8 cellular contexts compared by ENCODE assay signal in the genomic region with DNA sequence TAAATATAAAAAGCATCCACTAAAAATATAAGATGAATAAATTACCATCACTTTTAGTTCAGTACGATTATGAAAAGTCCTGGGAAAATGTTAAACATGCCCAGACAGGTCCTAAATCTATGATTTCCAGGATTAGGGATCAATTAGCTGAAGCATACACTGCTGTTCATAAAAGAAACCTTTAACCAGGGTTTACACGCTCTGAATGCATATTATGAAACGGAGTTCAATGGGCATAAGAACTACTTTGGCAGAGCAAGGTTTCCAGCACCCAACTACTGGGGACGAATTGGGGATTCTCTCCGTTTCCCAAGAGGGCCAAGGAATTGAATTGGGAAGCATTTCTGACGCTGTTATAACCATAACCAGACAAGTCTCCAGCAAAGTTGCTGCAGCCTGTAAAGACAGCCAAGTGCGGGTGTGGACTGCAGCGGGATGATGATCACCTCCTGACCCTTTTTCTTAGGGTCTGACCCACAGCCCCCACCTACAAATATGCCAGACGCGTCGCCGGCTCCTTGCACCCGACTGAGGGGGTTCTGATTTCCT. TPM values are rescaled to one million over a fixed set of nuclear protein-coding genes. Genes with fewer than 3 reads are reported as not detected.
DNase-seq lines count a peak whose midpoint lies in the region; ATAC-seq, FAIRE-seq and TF ChIP-seq lines count a peak whose summit lies in the region.

No MANE protein-coding gene starts in this region.

- no peak for DNase-seq in GM12864 (ENCODE audit: low read depth)
- no peak for DNase-seq in Panc1 (ENCODE audit: low read depth, low spot score)
- DNase-seq in epithelial cell of prostate (ENCODE audit: low read depth, low spot score) = no peak
- no peak for DNase-seq in frontal cortex (ENCODE audit: low spot score in 2 of 2)
- DNase-seq in SKM-1 (lab: John Stamatoyannopoulos, UW; ENCODE audit: unreplicated experiment) = no peak

- no peaks in the 10 kb centered on the region for H3K79me2 ChIP-seq in parathyroid adenoma

- in situ Hi-C loops in Panc1 (cut with HindIII; ENCODE audit: low pct_unique_long_range_greater_than_20kb, low sequenced_read_pairs) = no loop called here

- H3K9me3 ChIP-seq in Panc1 (ENCODE audit: control insufficient read depth, insufficient read depth, low read depth, low read length) = no peaks in the 10 kb centered on the region
- no peaks in the 10 kb centered on the region for H3K9me3 ChIP-seq in parathyroid adenoma (ENCODE audit: control insufficient read depth, low read length)

- H2AFZ ChIP-seq in parathyroid adenoma = peak overlapping the region; percentile 25

- no peak for FAIRE-seq in frontal cortex (lab: Jason Lieb, UNC)

- H3K27me3 ChIP-seq in Panc1 (ENCODE audit: control insufficient read depth, insufficient read depth, low read length) = no peaks in the 10 kb centered on the region
- H3K27me3 ChIP-seq in parathyroid adenoma (ENCODE audit: control insufficient read depth, insufficient read depth, low read length) = no peaks in the 10 kb centered on the region

- BruUV-seq in Panc1 (replicated peaks; lab: Mats Ljungman, UMichigan) = no TSS peak

- H3K27ac ChIP-seq in Panc1 (ENCODE audit: low read length) (peak overlapping the region; percentile 83), epithelial cell of prostate (peak overlapping the region; percentile 85), parathyroid adenoma (peak overlapping the region; percentile 84)

- H3K9ac ChIP-seq in parathyroid adenoma = no peak overlapping the region

- H3K36me3 ChIP-seq in Panc1 (ENCODE audit: control insufficient read depth, insufficient read depth, low read length) (peaks cover 26% of the 10 kb centered on the region; the same call in 1 of the 2 replicates), parathyroid adenoma (ENCODE audit: control insufficient read depth, insufficient read depth, low read length) (no peaks in the 10 kb centered on the region)

- peak overlapping the region; percentile 91 for H3K4me2 ChIP-seq in parathyroid adenoma (ENCODE audit: low read length)

- TF ChIP-seq CTCF in GM12864 (IDR thresholded peaks at IDR 0.05; ENCODE audit: low read depth, low read length, missing control alignments) = no peak
- TF ChIP-seq CTCF in Panc1 (IDR thresholded peaks at IDR 0.05) = no peak
- no peak for TF ChIP-seq CTCF in parathyroid adenoma (IDR thresholded peaks at IDR 0.05)

- H3K4me3 ChIP-seq in GM12864 (ENCODE audit: low read depth, low read length) (peak overlapping the region; percentile 94), Panc1 (ENCODE audit: low read depth in 2 of 2, low read length in 2 of 2) (peak overlapping the region; percentile 70 to 94), parathyroid adenoma (ENCODE audit: low read depth, low read length) (peak overlapping the region; percentile 88)

- peaks cover 32% of the 10 kb centered on the region for H3K4me1 ChIP-seq in Panc1 (ENCODE audit: control insufficient read depth, insufficient read depth, low read length)
- no peaks in the 10 kb centered on the region for H3K4me1 ChIP-seq in parathyroid adenoma

- POLR2A ChIA-PET in Panc1 (lab: Charles Lee) = no interaction called here

- intact Hi-C loops in Panc1 (cut with micrococcal nuclease; ENCODE audit: unreplicated experiment) = loop anchor here (1.0 kb wide), 1 partner anchor 78 kb away; no protein-coding TSS in a partner anchor

- CTCF ChIA-PET in Panc1 (lab: Charles Lee) = no interaction called here

- ATAC-seq in Panc1 = peak; percentile 0; the same call in 1 of the 2 replicates
- ATAC-seq in GM21529 (IDR thresholded peaks at IDR 0.05; ENCODE audit: unreplicated experiment) = no peak
- ATAC-seq in HG03175 (IDR thresholded peaks at IDR 0.05; ENCODE audit: unreplicated experiment) = no peak

RNA-seq across cellular contexts. Expression of a gene that starts 1.6 kb away (rescaled TPM):
- total RNA-seq in Panc1 (2021; ENCODE audit: unreplicated experiment) = 34.5 TPM
- polyA plus RNA-seq in Panc1 (2012; ENCODE audit: insufficient read length) = 18.6 TPM
- total RNA-seq in frontal cortex = 19.2 TPM
